9 cellular contexts compared by ENCODE assay signal in genomic region chr1:3650248-3651010, GRCh38. TPM values are rescaled to one million over a fixed set of nuclear protein-coding genes. Genes with fewer than 3 reads are reported as not detected.
A peak's percentile ranks its signal among the peaks of the same experiment; 100 is the strongest.
DNase-seq lines count a peak whose midpoint lies in the region; ATAC-seq and TF ChIP-seq lines count a peak whose summit lies in the region.
"Had no signal": no experiment of that assay in that cellular context is flagged by ENCODE, and none has a peak within 500 bp of the region (broad histone marks: within the 10 kb centered on the region; RNA-seq: fewer than 3 reads in every experiment).

No MANE protein-coding gene starts in this region.

- H3K9me3 ChIP-seq in SJSA1 (replicated peaks) (peaks cover 7% of the 10 kb centered on the region), parathyroid adenoma (ENCODE audit: control insufficient read depth, low read length) (no peaks in the 10 kb centered on the region)

- peak overlapping the region; percentile 71 for H3K4me2 ChIP-seq in parathyroid adenoma (ENCODE audit: low read length)

- H3K36me3 ChIP-seq in SJSA1 (peaks cover 17% of the 10 kb centered on the region), parathyroid adenoma (ENCODE audit: control insufficient read depth, insufficient read depth, low read length) (no peaks in the 10 kb centered on the region)

- TF ChIP-seq CTCF in GM12864 (IDR thresholded peaks at IDR 0.05; ENCODE audit: low read depth, low read length, missing control alignments) (no peak), fibroblast of mammary gland (conservative IDR thresholded peaks at IDR 0.05; ENCODE audit: control insufficient read depth, insufficient read depth, low read depth, low read length) (no peak), parathyroid adenoma (IDR thresholded peaks at IDR 0.05) (no peak)

- peaks cover 14% of the 10 kb centered on the region for H3K4me1 ChIP-seq in SJSA1 (replicated peaks)
- peaks cover 4% of the 10 kb centered on the region for H3K4me1 ChIP-seq in parathyroid adenoma

- H2AFZ ChIP-seq in parathyroid adenoma, result peak overlapping the region; percentile 92

- no peak for DNase-seq in GM12864 (ENCODE audit: low read depth)
- no peak for DNase-seq in SJSA1 (ENCODE audit: low read depth in 1 of 2, low spot score in 2 of 2)
- DNase-seq in fibroblast of mammary gland (ENCODE audit: low read depth), result no peak
- DNase-seq in HT-29 (ENCODE audit: low spot score), result no peak
- no peak for DNase-seq in NCI-H2029 treated with DMSO at 0.1 percent for 48 hours (lab: John Stamatoyannopoulos, UW)
- DNase-seq in NCI-H2227 treated with DMSO at 0.1 percent for 48 hours (lab: John Stamatoyannopoulos, UW), result no peak

- H3K27ac ChIP-seq in SJSA1, result no peak overlapping the region
- H3K27ac ChIP-seq in parathyroid adenoma, result no peak overlapping the region

- H3K79me2 ChIP-seq in parathyroid adenoma, result no peaks in the 10 kb centered on the region

- ATAC-seq in GM18519 (IDR thresholded peaks at IDR 0.05; ENCODE audit: low FRiP score, unreplicated experiment), result no peak

- no peak overlapping the region for H3K9ac ChIP-seq in parathyroid adenoma

- H3K4me3 ChIP-seq in GM12864 (ENCODE audit: low read depth, low read length) (peak overlapping the region; percentile 68), SJSA1 (peak overlapping the region; percentile 73), fibroblast of mammary gland (ENCODE audit: control insufficient read depth, low read depth, low read length) (peak overlapping the region; percentile 67), parathyroid adenoma (ENCODE audit: low read depth, low read length) (peak overlapping the region; percentile 68)

- H3K27me3 ChIP-seq in SJSA1 (replicated peaks) (peaks cover 29% of the 10 kb centered on the region), parathyroid adenoma (ENCODE audit: control insufficient read depth, insufficient read depth, low read length) (peaks cover 8% of the 10 kb centered on the region)

RNA-seq across cellular contexts. Expression of gene WRAP73, which starts 0.5 kb away (rescaled TPM):
- 19.5 and 23.7 TPM in 2 replicates for total RNA-seq in SJSA1 (2014; rRNA removed; shearing (Covaris generic))
- total RNA-seq in HT-29 (2014; rRNA removed; shearing (Covaris generic)), result 60.3 and 66.7 TPM in 2 replicates

RNA-seq across cellular contexts. Expression of gene TP73, which starts 1.9 kb away (rescaled TPM):
- total RNA-seq in SJSA1 (2014; rRNA removed; shearing (Covaris generic)), result 2.2 and 3.4 TPM in 2 replicates
- total RNA-seq in HT-29 (2014; rRNA removed; shearing (Covaris generic)), result 6.9 and 11.1 TPM in 2 replicates
- total RNA-seq: RPMI7951 had no signal

RNA-seq across cellular contexts. Expression of gene TPRG1L, which starts 25.6 kb away (rescaled TPM):
- 6.6 and 17.4 TPM in 2 replicates for total RNA-seq in SJSA1 (2014; rRNA removed; shearing (Covaris generic))
- total RNA-seq in HT-29 (2014; rRNA removed; shearing (Covaris generic)), result 43.1 and 44.4 TPM in 2 replicates

RNA-seq across cellular contexts. Expression of gene MEGF6, which starts 39.1 kb away (rescaled TPM):
- 2.0 and 2.2 TPM in 2 replicates for total RNA-seq in SJSA1 (2014; rRNA removed; shearing (Covaris generic))
- 12.7 and 16.5 TPM in 2 replicates for total RNA-seq in HT-29 (2014; rRNA removed; shearing (Covaris generic))
